In the genomic region with DNA sequence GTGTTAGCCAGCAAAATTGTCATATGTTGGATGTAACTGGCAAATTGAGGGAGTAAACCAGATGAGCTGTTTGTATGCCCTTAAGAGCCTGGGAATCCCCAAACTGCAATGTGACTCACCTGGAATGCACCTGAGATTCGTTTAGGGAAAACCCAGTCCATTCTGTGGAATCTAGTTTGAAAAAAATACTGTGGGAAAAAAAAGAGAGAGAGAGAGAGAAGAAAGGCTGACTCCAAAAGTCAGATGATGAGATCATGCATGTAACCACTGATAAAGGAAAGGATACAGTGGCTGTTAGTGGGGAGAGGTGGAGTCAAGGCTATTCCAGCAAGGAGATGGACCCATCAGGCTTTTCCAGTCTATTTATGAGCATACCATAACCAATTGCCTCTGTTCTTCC, we compare ENCODE assay signal across 1 cellular context.
TF ChIP-seq lines count a peak whose summit lies in the region.

No MANE protein-coding gene starts in this region.

TF ChIP-seq in GM12878, 131 proteins besides CTCF, POLR2A, EP300 and RAD21 (continued from another document):
- TF ChIP-seq FOXM1 (IDR thresholded peaks at IDR 0.05; ENCODE audit: low read depth, low read length), result 0 out of 2 replicates have a peak, but pooled peaks have one; percentile 28
- TF ChIP-seq SREBF1 (IDR thresholded peaks at IDR 0.05; ENCODE audit: low read length), result no peak
- TF ChIP-seq ZNF207 (IDR thresholded peaks at IDR 0.05; ENCODE audit: borderline replicate concordance), result no peak
- TF ChIP-seq ZZZ3 (IDR thresholded peaks at IDR 0.05; ENCODE audit: control insufficient read depth, insufficient read length, low read depth), result no peak
- TF ChIP-seq, protein P1, sequence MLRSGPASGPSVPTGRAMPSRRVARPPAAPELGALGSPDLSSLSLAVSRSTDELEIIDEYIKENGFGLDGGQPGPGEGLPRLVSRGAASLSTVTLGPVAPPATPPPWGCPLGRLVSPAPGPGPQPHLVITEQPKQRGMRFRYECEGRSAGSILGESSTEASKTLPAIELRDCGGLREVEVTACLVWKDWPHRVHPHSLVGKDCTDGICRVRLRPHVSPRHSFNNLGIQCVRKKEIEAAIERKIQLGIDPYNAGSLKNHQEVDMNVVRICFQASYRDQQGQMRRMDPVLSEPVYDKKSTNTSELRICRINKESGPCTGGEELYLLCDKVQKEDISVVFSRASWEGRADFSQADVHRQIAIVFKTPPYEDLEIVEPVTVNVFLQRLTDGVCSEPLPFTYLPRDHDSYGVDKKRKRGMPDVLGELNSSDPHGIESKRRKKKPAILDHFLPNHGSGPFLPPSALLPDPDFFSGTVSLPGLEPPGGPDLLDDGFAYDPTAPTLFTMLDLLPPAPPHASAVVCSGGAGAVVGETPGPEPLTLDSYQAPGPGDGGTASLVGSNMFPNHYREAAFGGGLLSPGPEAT (IDR thresholded peaks at IDR 0.05; ENCODE audit: low read depth), result peak; percentile 81
- TF ChIP-seq, protein P2, sequence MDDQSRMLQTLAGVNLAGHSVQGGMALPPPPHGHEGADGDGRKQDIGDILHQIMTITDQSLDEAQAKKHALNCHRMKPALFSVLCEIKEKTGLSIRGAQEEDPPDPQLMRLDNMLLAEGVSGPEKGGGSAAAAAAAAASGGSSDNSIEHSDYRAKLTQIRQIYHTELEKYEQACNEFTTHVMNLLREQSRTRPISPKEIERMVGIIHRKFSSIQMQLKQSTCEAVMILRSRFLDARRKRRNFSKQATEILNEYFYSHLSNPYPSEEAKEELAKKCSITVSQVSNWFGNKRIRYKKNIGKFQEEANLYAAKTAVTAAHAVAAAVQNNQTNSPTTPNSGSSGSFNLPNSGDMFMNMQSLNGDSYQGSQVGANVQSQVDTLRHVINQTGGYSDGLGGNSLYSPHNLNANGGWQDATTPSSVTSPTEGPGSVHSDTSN (IDR thresholded peaks at IDR 0.05; ENCODE audit: insufficient replicate concordance, low read depth, low read length), result no peak
- TF ChIP-seq, protein P3, sequence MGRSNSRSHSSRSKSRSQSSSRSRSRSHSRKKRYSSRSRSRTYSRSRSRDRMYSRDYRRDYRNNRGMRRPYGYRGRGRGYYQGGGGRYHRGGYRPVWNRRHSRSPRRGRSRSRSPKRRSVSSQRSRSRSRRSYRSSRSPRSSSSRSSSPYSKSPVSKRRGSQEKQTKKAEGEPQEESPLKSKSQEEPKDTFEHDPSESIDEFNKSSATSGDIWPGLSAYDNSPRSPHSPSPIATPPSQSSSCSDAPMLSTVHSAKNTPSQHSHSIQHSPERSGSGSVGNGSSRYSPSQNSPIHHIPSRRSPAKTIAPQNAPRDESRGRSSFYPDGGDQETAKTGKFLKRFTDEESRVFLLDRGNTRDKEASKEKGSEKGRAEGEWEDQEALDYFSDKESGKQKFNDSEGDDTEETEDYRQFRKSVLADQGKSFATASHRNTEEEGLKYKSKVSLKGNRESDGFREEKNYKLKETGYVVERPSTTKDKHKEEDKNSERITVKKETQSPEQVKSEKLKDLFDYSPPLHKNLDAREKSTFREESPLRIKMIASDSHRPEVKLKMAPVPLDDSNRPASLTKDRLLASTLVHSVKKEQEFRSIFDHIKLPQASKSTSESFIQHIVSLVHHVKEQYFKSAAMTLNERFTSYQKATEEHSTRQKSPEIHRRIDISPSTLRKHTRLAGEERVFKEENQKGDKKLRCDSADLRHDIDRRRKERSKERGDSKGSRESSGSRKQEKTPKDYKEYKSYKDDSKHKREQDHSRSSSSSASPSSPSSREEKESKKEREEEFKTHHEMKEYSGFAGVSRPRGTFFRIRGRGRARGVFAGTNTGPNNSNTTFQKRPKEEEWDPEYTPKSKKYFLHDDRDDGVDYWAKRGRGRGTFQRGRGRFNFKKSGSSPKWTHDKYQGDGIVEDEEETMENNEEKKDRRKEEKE (IDR thresholded peaks at IDR 0.05), result no peak
- TF ChIP-seq, protein P4, sequence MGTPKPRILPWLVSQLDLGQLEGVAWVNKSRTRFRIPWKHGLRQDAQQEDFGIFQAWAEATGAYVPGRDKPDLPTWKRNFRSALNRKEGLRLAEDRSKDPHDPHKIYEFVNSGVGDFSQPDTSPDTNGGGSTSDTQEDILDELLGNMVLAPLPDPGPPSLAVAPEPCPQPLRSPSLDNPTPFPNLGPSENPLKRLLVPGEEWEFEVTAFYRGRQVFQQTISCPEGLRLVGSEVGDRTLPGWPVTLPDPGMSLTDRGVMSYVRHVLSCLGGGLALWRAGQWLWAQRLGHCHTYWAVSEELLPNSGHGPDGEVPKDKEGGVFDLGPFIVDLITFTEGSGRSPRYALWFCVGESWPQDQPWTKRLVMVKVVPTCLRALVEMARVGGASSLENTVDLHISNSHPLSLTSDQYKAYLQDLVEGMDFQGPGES (IDR thresholded peaks at IDR 0.05), result no peak
- TF ChIP-seq TBL1XR1 (IDR thresholded peaks at IDR 0.05; ENCODE audit: low read depth, low read length), result no peak
- TF ChIP-seq NR2F1 (conservative IDR thresholded peaks at IDR 0.05), result no peak
- no peak for TF ChIP-seq YY1 (IDR thresholded peaks at IDR 0.05; ENCODE audit: low read depth, low read length)
- TF ChIP-seq JUNB (IDR thresholded peaks at IDR 0.05), result no peak
- TF ChIP-seq TCF7 (IDR thresholded peaks at IDR 0.05; ENCODE audit: borderline replicate concordance), result no peak
- no peak for TF ChIP-seq NBN (IDR thresholded peaks at IDR 0.05)
- TF ChIP-seq GABPA (IDR thresholded peaks at IDR 0.05; ENCODE audit: low read depth), result no peak
- TF ChIP-seq EED (IDR thresholded peaks at IDR 0.05; ENCODE audit: low read depth), result peak; percentile 70
- TF ChIP-seq, protein P5, sequence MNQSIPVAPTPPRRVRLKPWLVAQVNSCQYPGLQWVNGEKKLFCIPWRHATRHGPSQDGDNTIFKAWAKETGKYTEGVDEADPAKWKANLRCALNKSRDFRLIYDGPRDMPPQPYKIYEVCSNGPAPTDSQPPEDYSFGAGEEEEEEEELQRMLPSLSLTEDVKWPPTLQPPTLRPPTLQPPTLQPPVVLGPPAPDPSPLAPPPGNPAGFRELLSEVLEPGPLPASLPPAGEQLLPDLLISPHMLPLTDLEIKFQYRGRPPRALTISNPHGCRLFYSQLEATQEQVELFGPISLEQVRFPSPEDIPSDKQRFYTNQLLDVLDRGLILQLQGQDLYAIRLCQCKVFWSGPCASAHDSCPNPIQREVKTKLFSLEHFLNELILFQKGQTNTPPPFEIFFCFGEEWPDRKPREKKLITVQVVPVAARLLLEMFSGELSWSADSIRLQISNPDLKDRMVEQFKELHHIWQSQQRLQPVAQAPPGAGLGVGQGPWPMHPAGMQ (IDR thresholded peaks at IDR 0.05; ENCODE audit: borderline replicate concordance), result no peak
- TF ChIP-seq MYC (IDR thresholded peaks at IDR 0.05; ENCODE audit: insufficient read depth, insufficient read length, insufficient replicate concordance, low read length, severe bottlenecking), result no peak
- no peak for TF ChIP-seq TARDBP (IDR thresholded peaks at IDR 0.05; ENCODE audit: borderline replicate concordance)
- peak; percentile 56 for TF ChIP-seq ATF7 (IDR thresholded peaks at IDR 0.05; ENCODE audit: low read depth)
- no peak for TF ChIP-seq IRF4 (IDR thresholded peaks at IDR 0.05; ENCODE audit: low read depth, low read length)
- no peak for TF ChIP-seq KDM1A (IDR thresholded peaks at IDR 0.05; ENCODE audit: borderline replicate concordance)
- TF ChIP-seq HCFC1 (IDR thresholded peaks at IDR 0.05; ENCODE audit: low read length), result no peak
- no peak for TF ChIP-seq ZNF622 (IDR thresholded peaks at IDR 0.05)
- TF ChIP-seq NFYA (IDR thresholded peaks at IDR 0.05; ENCODE audit: borderline replicate concordance, low read depth, low read length), result no peak
- no peak for TF ChIP-seq ETV6 (conservative IDR thresholded peaks at IDR 0.05 in 1 of 2, IDR thresholded peaks at IDR 0.05 in 1 of 2; ENCODE audit: borderline replicate concordance in 1 of 2, low read depth in 1 of 2)
- TF ChIP-seq, protein P6, sequence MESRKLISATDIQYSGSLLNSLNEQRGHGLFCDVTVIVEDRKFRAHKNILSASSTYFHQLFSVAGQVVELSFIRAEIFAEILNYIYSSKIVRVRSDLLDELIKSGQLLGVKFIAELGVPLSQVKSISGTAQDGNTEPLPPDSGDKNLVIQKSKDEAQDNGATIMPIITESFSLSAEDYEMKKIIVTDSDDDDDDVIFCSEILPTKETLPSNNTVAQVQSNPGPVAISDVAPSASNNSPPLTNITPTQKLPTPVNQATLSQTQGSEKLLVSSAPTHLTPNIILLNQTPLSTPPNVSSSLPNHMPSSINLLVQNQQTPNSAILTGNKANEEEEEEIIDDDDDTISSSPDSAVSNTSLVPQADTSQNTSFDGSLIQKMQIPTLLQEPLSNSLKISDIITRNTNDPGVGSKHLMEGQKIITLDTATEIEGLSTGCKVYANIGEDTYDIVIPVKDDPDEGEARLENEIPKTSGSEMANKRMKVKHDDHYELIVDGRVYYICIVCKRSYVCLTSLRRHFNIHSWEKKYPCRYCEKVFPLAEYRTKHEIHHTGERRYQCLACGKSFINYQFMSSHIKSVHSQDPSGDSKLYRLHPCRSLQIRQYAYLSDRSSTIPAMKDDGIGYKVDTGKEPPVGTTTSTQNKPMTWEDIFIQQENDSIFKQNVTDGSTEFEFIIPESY (IDR thresholded peaks at IDR 0.05), result no peak
- TF ChIP-seq, protein P7, sequence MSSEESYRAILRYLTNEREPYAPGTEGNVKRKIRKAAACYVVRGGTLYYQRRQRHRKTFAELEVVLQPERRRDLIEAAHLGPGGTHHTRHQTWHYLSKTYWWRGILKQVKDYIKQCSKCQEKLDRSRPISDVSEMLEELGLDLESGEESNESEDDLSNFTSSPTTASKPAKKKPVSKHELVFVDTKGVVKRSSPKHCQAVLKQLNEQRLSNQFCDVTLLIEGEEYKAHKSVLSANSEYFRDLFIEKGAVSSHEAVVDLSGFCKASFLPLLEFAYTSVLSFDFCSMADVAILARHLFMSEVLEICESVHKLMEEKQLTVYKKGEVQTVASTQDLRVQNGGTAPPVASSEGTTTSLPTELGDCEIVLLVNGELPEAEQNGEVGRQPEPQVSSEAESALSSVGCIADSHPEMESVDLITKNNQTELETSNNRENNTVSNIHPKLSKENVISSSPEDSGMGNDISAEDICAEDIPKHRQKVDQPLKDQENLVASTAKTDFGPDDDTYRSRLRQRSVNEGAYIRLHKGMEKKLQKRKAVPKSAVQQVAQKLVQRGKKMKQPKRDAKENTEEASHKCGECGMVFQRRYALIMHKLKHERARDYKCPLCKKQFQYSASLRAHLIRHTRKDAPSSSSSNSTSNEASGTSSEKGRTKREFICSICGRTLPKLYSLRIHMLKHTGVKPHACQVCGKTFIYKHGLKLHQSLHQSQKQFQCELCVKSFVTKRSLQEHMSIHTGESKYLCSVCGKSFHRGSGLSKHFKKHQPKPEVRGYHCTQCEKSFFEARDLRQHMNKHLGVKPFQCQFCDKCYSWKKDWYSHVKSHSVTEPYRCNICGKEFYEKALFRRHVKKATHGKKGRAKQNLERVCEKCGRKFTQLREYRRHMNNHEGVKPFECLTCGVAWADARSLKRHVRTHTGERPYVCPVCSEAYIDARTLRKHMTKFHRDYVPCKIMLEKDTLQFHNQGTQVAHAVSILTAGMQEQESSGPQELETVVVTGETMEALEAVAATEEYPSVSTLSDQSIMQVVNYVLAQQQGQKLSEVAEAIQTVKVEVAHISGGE (CRISPR knock-in tag; IDR thresholded peaks at IDR 0.05), result no peak
- TF ChIP-seq RCOR1 (conservative IDR thresholded peaks at IDR 0.05; ENCODE audit: low read depth, low read length), result no peak
- no peak for TF ChIP-seq SMC3 (IDR thresholded peaks at IDR 0.05; ENCODE audit: borderline replicate concordance, low read length)
- TF ChIP-seq, protein P8, sequence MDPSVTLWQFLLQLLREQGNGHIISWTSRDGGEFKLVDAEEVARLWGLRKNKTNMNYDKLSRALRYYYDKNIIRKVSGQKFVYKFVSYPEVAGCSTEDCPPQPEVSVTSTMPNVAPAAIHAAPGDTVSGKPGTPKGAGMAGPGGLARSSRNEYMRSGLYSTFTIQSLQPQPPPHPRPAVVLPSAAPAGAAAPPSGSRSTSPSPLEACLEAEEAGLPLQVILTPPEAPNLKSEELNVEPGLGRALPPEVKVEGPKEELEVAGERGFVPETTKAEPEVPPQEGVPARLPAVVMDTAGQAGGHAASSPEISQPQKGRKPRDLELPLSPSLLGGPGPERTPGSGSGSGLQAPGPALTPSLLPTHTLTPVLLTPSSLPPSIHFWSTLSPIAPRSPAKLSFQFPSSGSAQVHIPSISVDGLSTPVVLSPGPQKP (IDR thresholded peaks at IDR 0.05; ENCODE audit: low read depth, low read length), result no peak
- no peak for TF ChIP-seq BMI1 (IDR thresholded peaks at IDR 0.05; ENCODE audit: borderline replicate concordance)
- peak; percentile 68; the same call in 1 of the 2 replicates for TF ChIP-seq NFIC (IDR thresholded peaks at IDR 0.05; ENCODE audit: low read depth, low read length)
- TF ChIP-seq MXI1 (IDR thresholded peaks at IDR 0.05; ENCODE audit: low read depth, low read length), result no peak
- TF ChIP-seq, protein P9, sequence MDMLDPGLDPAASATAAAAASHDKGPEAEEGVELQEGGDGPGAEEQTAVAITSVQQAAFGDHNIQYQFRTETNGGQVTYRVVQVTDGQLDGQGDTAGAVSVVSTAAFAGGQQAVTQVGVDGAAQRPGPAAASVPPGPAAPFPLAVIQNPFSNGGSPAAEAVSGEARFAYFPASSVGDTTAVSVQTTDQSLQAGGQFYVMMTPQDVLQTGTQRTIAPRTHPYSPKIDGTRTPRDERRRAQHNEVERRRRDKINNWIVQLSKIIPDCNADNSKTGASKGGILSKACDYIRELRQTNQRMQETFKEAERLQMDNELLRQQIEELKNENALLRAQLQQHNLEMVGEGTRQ (IDR thresholded peaks at IDR 0.05; ENCODE audit: borderline replicate concordance, low read depth, low read length), result no peak
- TF ChIP-seq RB1 (IDR thresholded peaks at IDR 0.05; ENCODE audit: borderline replicate concordance), result no peak
- TF ChIP-seq, protein P10, sequence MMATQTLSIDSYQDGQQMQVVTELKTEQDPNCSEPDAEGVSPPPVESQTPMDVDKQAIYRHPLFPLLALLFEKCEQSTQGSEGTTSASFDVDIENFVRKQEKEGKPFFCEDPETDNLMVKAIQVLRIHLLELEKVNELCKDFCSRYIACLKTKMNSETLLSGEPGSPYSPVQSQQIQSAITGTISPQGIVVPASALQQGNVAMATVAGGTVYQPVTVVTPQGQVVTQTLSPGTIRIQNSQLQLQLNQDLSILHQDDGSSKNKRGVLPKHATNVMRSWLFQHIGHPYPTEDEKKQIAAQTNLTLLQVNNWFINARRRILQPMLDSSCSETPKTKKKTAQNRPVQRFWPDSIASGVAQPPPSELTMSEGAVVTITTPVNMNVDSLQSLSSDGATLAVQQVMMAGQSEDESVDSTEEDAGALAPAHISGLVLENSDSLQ (IDR thresholded peaks at IDR 0.05), result no peak
- no peak for TF ChIP-seq ZNF274 (IDR thresholded peaks at IDR 0.05; ENCODE audit: insufficient read depth, insufficient read length)
- TF ChIP-seq, protein P11, sequence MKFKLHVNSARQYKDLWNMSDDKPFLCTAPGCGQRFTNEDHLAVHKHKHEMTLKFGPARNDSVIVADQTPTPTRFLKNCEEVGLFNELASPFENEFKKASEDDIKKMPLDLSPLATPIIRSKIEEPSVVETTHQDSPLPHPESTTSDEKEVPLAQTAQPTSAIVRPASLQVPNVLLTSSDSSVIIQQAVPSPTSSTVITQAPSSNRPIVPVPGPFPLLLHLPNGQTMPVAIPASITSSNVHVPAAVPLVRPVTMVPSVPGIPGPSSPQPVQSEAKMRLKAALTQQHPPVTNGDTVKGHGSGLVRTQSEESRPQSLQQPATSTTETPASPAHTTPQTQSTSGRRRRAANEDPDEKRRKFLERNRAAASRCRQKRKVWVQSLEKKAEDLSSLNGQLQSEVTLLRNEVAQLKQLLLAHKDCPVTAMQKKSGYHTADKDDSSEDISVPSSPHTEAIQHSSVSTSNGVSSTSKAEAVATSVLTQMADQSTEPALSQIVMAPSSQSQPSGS (IDR thresholded peaks at IDR 0.05; ENCODE audit: low read length), result peak; percentile 78
- TF ChIP-seq SP1 (IDR thresholded peaks at IDR 0.05; ENCODE audit: low read depth, low read length), result no peak
- no peak for TF ChIP-seq MEF2B (IDR thresholded peaks at IDR 0.05; ENCODE audit: partially characterized antibody, poor library complexity, severe bottlenecking)
- TF ChIP-seq RUNX3 (IDR thresholded peaks at IDR 0.05; ENCODE audit: low read length), result peak; percentile 50; the same call in 1 of the 2 replicates
